Comparison of ENCODE assay signal across 2 cellular contexts in genomic region chr12:14736441-14736840, GRCh38.
A peak's percentile ranks its signal among the peaks of the same experiment; 100 is the strongest.
TF ChIP-seq lines count a peak whose summit lies in the region.

No MANE protein-coding gene starts in this region.

TF ChIP-seq in K562, 482 proteins besides CTCF, POLR2A, EP300 and RAD21:
- peak; percentile 34; the same call in 1 of the 2 replicates for TF ChIP-seq ZBTB33 (CRISPR knock-in tag; IDR thresholded peaks at IDR 0.05)

TF ChIP-seq in HepG2, 621 proteins besides CTCF, POLR2A, EP300 and RAD21:
- TF ChIP-seq HNF4A (CRISPR knock-in tag; IDR thresholded peaks at IDR 0.05): peak; percentile 21; the same call in 1 of the 2 replicates
- 0 out of 2 replicates have a peak, but pooled peaks have one; percentile 29 for TF ChIP-seq ZBTB33 (CRISPR knock-in tag; IDR thresholded peaks at IDR 0.05)
